In the genomic region with DNA sequence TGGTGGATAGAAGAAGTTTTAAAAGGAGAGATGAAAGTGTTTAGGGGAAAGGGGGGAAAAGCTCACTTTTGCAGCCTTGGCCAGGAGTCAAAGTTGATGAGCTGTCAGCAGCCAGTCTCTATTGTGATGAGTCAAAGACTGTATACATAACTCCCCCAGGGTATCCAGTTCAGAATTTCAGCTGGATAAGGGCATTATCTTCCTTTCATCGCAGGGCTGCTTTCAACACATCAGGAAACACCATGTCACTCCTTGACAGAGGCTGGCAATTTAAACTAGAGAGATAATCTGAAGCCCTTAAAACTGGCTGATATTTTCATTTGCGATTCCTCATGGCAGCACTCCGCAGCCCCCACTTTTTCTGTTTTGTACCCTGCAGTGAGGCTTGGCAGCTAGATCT, we compare ENCODE assay signal across 20 cellular contexts.
DNase-seq lines count a peak whose midpoint lies in the region; ATAC-seq and TF ChIP-seq lines count a peak whose summit lies in the region.
"Had no signal": no experiment of that assay in that cellular context is flagged by ENCODE, and none has a peak within 500 bp of the region (broad histone marks: within the 10 kb centered on the region; RNA-seq: fewer than 3 reads in every experiment).

No MANE protein-coding gene starts in this region.

- 0% methylated on average over 3 of the region's 3 CpGs for WGBS in SK-N-SH (ENCODE audit: low lambda C conversion rate)
- WGBS in trophoblast cell (ENCODE audit: extremely low coverage, insufficient coverage, insufficient read length), result no CpG with 5 or more reads among the region's 3 CpGs

- no peak overlapping the region for H3K23ac ChIP-seq in trophoblast cell (ENCODE audit: low read length)

- no peaks in the 10 kb centered on the region for H3K27me3 ChIP-seq in SK-N-SH (ENCODE audit: insufficient read depth)
- no peaks in the 10 kb centered on the region for H3K27me3 ChIP-seq in trophoblast cell (ENCODE audit: insufficient read depth, low read length)
- no peaks in the 10 kb centered on the region for H3K27me3 ChIP-seq in WERI-Rb-1 (ENCODE audit: insufficient read depth, low read depth, severe bottlenecking)
- H3K27me3 ChIP-seq: body of pancreas had no signal

- H2AFZ ChIP-seq in SK-N-SH (ENCODE audit: low read depth) (no peak overlapping the region), trophoblast cell (ENCODE audit: insufficient read depth, low read length, poor library complexity) (no peak overlapping the region)

- H2BK5ac ChIP-seq in trophoblast cell (ENCODE audit: low read depth, low read length, poor library complexity), result peak overlapping the region; percentile 68

- peak overlapping the region; percentile 51 for H2BK120ac ChIP-seq in trophoblast cell (ENCODE audit: insufficient read depth, low read length, poor library complexity)

- CTCF ChIA-PET in SK-N-SH (lab: Yijun Ruan, JAX), result no interaction called here

- H3K4ac ChIP-seq in trophoblast cell (ENCODE audit: low read depth, low read length), result no peak overlapping the region

- H3K36me3 ChIP-seq in SK-N-SH (replicated peaks in 1 of 2; ENCODE audit: control insufficient read depth in 1 of 2, insufficient read depth in 2 of 2, low read length in 1 of 2), result no peaks in the 10 kb centered on the region
- no peaks in the 10 kb centered on the region for H3K36me3 ChIP-seq in trophoblast cell (ENCODE audit: control insufficient read depth in 1 of 2, insufficient read depth in 2 of 2, low read length in 2 of 2)
- H3K36me3 ChIP-seq in WERI-Rb-1, result no peaks in the 10 kb centered on the region

- peaks cover 11% of the 10 kb centered on the region; the same call in 1 of the 2 replicates for H3K9me3 ChIP-seq in SK-N-SH
- peaks cover 2% of the 10 kb centered on the region for H3K9me3 ChIP-seq in trophoblast cell (ENCODE audit: insufficient read depth, low read depth, low read length)
- H3K9me3 ChIP-seq in WERI-Rb-1 (ENCODE audit: severe bottlenecking), result no peaks in the 10 kb centered on the region
- H3K9me3 ChIP-seq: body of pancreas had no signal

- H3K9ac ChIP-seq in SK-N-SH, result no peak overlapping the region
- H3K9ac ChIP-seq in trophoblast cell (ENCODE audit: low read length), result no peak overlapping the region

- peaks cover 11% of the 10 kb centered on the region for H3F3A ChIP-seq in SK-N-SH (replicated peaks; ENCODE audit: insufficient read depth)

- H3K27ac ChIP-seq in SK-N-SH (ENCODE audit: low read depth in 2 of 2, low read length in 1 of 2) (no peak overlapping the region), VCaP (peak overlapping the region; percentile 34), trophoblast cell (ENCODE audit: low read depth, low read length) (peak overlapping the region; percentile 75), WERI-Rb-1 (no peak overlapping the region)
- H3K27ac ChIP-seq: body of pancreas, HL-60, skin epidermis had no signal

- no peak for TF ChIP-seq EP300 in SK-N-SH (IDR thresholded peaks at IDR 0.05; ENCODE audit: borderline replicate concordance in 1 of 2, low read depth in 1 of 2, low read length in 1 of 2)

- H4K91ac ChIP-seq in trophoblast cell (ENCODE audit: low read depth, low read length), result no peak overlapping the region

- no peak for TF ChIP-seq RAD21 in SK-N-SH (IDR thresholded peaks at IDR 0.05; ENCODE audit: low read length)

- TF ChIP-seq CTCF in SK-N-SH (IDR thresholded peaks at IDR 0.05) (no peak), VCaP (conservative IDR thresholded peaks at IDR 0.05) (no peak), WERI-Rb-1 (IDR thresholded peaks at IDR 0.05; ENCODE audit: low read depth, low read length) (no peak)

- peak overlapping the region; percentile 84 for H2BK12ac ChIP-seq in trophoblast cell (ENCODE audit: low read length)

- H3K4me3 ChIP-seq in SK-N-SH (ENCODE audit: low read depth in 2 of 2, low read length in 1 of 2) (no peak overlapping the region), trophoblast cell (ENCODE audit: low read depth, low read length) (no peak overlapping the region), WERI-Rb-1 (ENCODE audit: low read depth, low read length) (no peak overlapping the region)
- H3K4me3 ChIP-seq: body of pancreas, skin epidermis had no signal

- no peak for ATAC-seq in SK-N-SH treated with all-trans-retinoic acid at 6 μM for 48 hours
- ATAC-seq: body of pancreas; CD8-positive, alpha-beta T cell; HepG2; stimulated activated naive CD8-positive, alpha-beta T cell treated with anti-CD3 and anti-CD28 coated beads, Interleukin-15, amount 100 ng/mL, for 72 hours had no signal

- H4K8ac ChIP-seq in trophoblast cell (ENCODE audit: low read depth, low read length), result no peak overlapping the region

- peaks cover 5% of the 10 kb centered on the region for H3K79me1 ChIP-seq in trophoblast cell (ENCODE audit: low read length)

- POLR2A ChIA-PET in SK-N-SH (lab: Yijun Ruan, JAX), result no interaction called here

- peak overlapping the region; percentile 74 for H3K14ac ChIP-seq in trophoblast cell (ENCODE audit: low read length)

- H3K4me2 ChIP-seq in SK-N-SH (no peak overlapping the region), trophoblast cell (ENCODE audit: low read length) (peak overlapping the region; percentile 3)

- no peaks in the 10 kb centered on the region for H4K20me1 ChIP-seq in SK-N-SH (ENCODE audit: insufficient read depth)

- no peaks in the 10 kb centered on the region for H3K9me2 ChIP-seq in SK-N-SH

- H3K18ac ChIP-seq in trophoblast cell (ENCODE audit: low read length), result no peak overlapping the region

- no peak overlapping the region for H4K12ac ChIP-seq in trophoblast cell (ENCODE audit: low read depth, low read length)

- H3K79me2 ChIP-seq in SK-N-SH (ENCODE audit: insufficient read depth) (no peaks in the 10 kb centered on the region), trophoblast cell (ENCODE audit: control insufficient read depth, insufficient read depth, low read length, poor library complexity) (no peaks in the 10 kb centered on the region)

- H3K4me1 ChIP-seq in SK-N-SH (ENCODE audit: control insufficient read depth in 1 of 2, insufficient read depth in 2 of 2, low read depth in 1 of 2, low read length in 1 of 2), result no peaks in the 10 kb centered on the region
- peaks cover 2 to 5% of the 10 kb centered on the region in 2 experiments for H3K4me1 ChIP-seq in trophoblast cell (ENCODE audit: control insufficient read depth in 1 of 2, insufficient read depth in 2 of 2, low read length in 2 of 2)
- H3K4me1 ChIP-seq: body of pancreas had no signal

- H2AK5ac ChIP-seq in trophoblast cell (ENCODE audit: low read length), result no peak overlapping the region

- DNase-seq in SK-N-SH, result no peak
- DNase-seq in M059J (ENCODE audit: low read depth), result peak; percentile 37
- DNase-seq in trophoblast cell, result peak; percentile 79 to 96
- no peak for DNase-seq in activated CD4-positive, alpha-beta T cell treated with anti-CD3 and anti-CD28 coated beads, Interleukin-2, amount 50 U/mL, for 48 hours
- no peak for DNase-seq in WERI-Rb-1
- no peak for DNase-seq in activated gamma-delta T cell treated with Interleukin-2 at 50 U/mL for 16 hours
- DNase-seq: activated CD4-positive, alpha-beta T cell treated with anti-CD3 and anti-CD28 coated beads, Interleukin-2, amount 10 ng/mL, durations not matched to agents 24 days and 14 days; activated T-cell treated with anti-CD3 and anti-CD28 coated beads, Interleukin-2, amount 50 U/mL, for 24 hours; body of pancreas; CD8-positive, alpha-beta T cell; NCI-H1694 treated with DMSO at 0.1 percent for 48 hours; nucleus accumbens; stimulated activated CD4-positive, alpha-beta T cell treated with anti-CD3 and anti-CD28 coated beads, Interleukin-1b, Interleukin-23, amount 100 ng/mL, for 48 hours; stimulated activated CD8-positive, alpha-beta memory T cell treated with anti-CD3 and anti-CD28 coated beads, Interleukin-4, amount 100 ng/mL, for 48 hours; stimulated activated naive CD8-positive, alpha-beta T cell treated with anti-CD3 and anti-CD28 coated beads, Interleukin-15, amount 100 ng/mL, for 72 hours had no signal

TF ChIP-seq in SK-N-SH, 30 proteins besides CTCF, POLR2A, EP300 and RAD21:
- no peak for TF ChIP-seq MEF2A (IDR thresholded peaks at IDR 0.05; ENCODE audit: borderline replicate concordance, low read depth)
- TF ChIP-seq TCF12 (IDR thresholded peaks at IDR 0.05), result peak; percentile 8; the same call in 1 of the 2 replicates
- TF ChIP-seq, protein P1, sequence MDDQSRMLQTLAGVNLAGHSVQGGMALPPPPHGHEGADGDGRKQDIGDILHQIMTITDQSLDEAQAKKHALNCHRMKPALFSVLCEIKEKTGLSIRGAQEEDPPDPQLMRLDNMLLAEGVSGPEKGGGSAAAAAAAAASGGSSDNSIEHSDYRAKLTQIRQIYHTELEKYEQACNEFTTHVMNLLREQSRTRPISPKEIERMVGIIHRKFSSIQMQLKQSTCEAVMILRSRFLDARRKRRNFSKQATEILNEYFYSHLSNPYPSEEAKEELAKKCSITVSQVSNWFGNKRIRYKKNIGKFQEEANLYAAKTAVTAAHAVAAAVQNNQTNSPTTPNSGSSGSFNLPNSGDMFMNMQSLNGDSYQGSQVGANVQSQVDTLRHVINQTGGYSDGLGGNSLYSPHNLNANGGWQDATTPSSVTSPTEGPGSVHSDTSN (IDR thresholded peaks at IDR 0.05), result peak; percentile 59
TF ChIP-seq in SK-N-SH: peak in this region for 2.

TF ChIP-seq in SK-N-SH treated with all-trans-retinoic acid at 6 μM for 48 hours, 23 proteins besides CTCF, POLR2A, EP300 and RAD21:
- no peak for TF ChIP-seq PPARA (CRISPR knock-in tag; IDR thresholded peaks at IDR 0.05; ENCODE audit: borderline replicate concordance)
- no peak for TF ChIP-seq CSDC2 (CRISPR knock-in tag; IDR thresholded peaks at IDR 0.05)
- TF ChIP-seq ZNF565 (CRISPR knock-in tag; conservative IDR thresholded peaks at IDR 0.05; ENCODE audit: low read depth), result no peak
- no peak for TF ChIP-seq RARB (CRISPR knock-in tag; IDR thresholded peaks at IDR 0.05)

Comparison
In these comparisons a context has a peak if more than half of its experiments do, and no peak if none do; other contexts are left out.
1. DNase-seq: peak in M059J (single experiment) and trophoblast cell (2 of 2); none in SK-N-SH (single experiment), activated CD4-positive, alpha-beta T cell treated with anti-CD3 and anti-CD28 coated beads, Interleukin-2, amount 50 U/mL, for 48 hours (0 of 2), WERI-Rb-1 (single experiment) and activated gamma-delta T cell treated with Interleukin-2 at 50 U/mL for 16 hours (single experiment).
2. H3K27ac ChIP-seq: peak in VCaP (single experiment) and trophoblast cell (single experiment); none in SK-N-SH (0 of 2) and WERI-Rb-1 (single experiment).